ENCODE assay signal across 12 cellular contexts in genomic region chr1:56301791-56302190, GRCh38.
A peak's percentile ranks its signal among the peaks of the same experiment; 100 is the strongest.
DNase-seq lines count a peak whose midpoint lies in the region; TF ChIP-seq lines count a peak whose summit lies in the region.
"Had no signal": no experiment of that assay in that cellular context is flagged by ENCODE, and none has a peak within 500 bp of the region (broad histone marks: within the 10 kb centered on the region; RNA-seq: fewer than 3 reads in every experiment).

No MANE protein-coding gene starts in this region.

- peaks cover 8% of the 10 kb centered on the region for H3K4me1 ChIP-seq in HEK293 (ENCODE audit: control insufficient read depth, insufficient read depth, low read length)
- H3K4me1 ChIP-seq: lower lobe of right lung had no signal

- H3K4me3 ChIP-seq in HEK293 (ENCODE audit: low read depth, low read length), result no peak overlapping the region
- H3K4me3 ChIP-seq: lower lobe of right lung, skin epidermis had no signal

- no peak overlapping the region for H3K27ac ChIP-seq in HEK293 (ENCODE audit: extremely low read depth, low read depth, low read length)
- H3K27ac ChIP-seq: lower lobe of right lung, skin epidermis had no signal

- no peak for TF ChIP-seq CTCF in HEK293 (tag by site-specific recombination; IDR thresholded peaks at IDR 0.05)

- no peaks in the 10 kb centered on the region for H3K36me3 ChIP-seq in HEK293 (ENCODE audit: control insufficient read depth in 2 of 2, insufficient read depth in 1 of 2, low read length in 2 of 2)
- H3K36me3 ChIP-seq: lower lobe of right lung had no signal

- CTCF ChIA-PET in HEK293 (lab: Yijun Ruan, JAX), result no interaction called here

- DNase-seq in A172 (ENCODE audit: low spot score) (peak; percentile 71), amniotic stem cell (lab: John Stamatoyannopoulos, UW) (peak; percentile 27), hepatic stellate cell (ENCODE audit: low spot score) (peak; percentile 61), SKM-1 treated with dmso at 0.1 percent for 144 hours (lab: John Stamatoyannopoulos, UW; ENCODE audit: unreplicated experiment) (no peak), NCI-H524 treated with DMSO at 0.1 percent for 48 hours (lab: John Stamatoyannopoulos, UW) (no peak), DMS153 treated with DMSO at 0.1 percent for 48 hours (lab: John Stamatoyannopoulos, UW; ENCODE audit: unreplicated experiment) (no peak)
- DNase-seq in stimulated activated CD8-positive, alpha-beta memory T cell treated with anti-CD3 and anti-CD28 coated beads, Interleukin-4, amount 100 ng/mL, for 48 hours, result no peak
- DNase-seq: activated CD8-positive, alpha-beta memory T cell treated with anti-CD3 and anti-CD28 coated beads for 24 hours; central memory CD4-positive, alpha-beta T cell; lower lobe of right lung had no signal

- no peaks in the 10 kb centered on the region for H3K9me3 ChIP-seq in HEK293 (ENCODE audit: control insufficient read depth, insufficient read depth, low read depth, low read length)
- H3K9me3 ChIP-seq: lower lobe of right lung had no signal

- POLR2A ChIA-PET in HEK293 (lab: Yijun Ruan, JAX), result no interaction called here

TF ChIP-seq in HEK293, 187 proteins besides CTCF, POLR2A, EP300 and RAD21:
- 0 out of 2 replicates have a peak, but pooled peaks have one; percentile 7 for TF ChIP-seq PRDM1 (tag by site-specific recombination; IDR thresholded peaks at IDR 0.05)
- no peak for TF ChIP-seq GLIS1 (tag by site-specific recombination; IDR thresholded peaks at IDR 0.05)
TF ChIP-seq in HEK293: peak in this region for 1.

Comparison
In these comparisons a context has a peak if more than half of its experiments do, and no peak if none do; other contexts are left out.
1. DNase-seq: peak in A172 (single experiment), amniotic stem cell (single experiment) and hepatic stellate cell (single experiment); none in SKM-1 treated with dmso at 0.1 percent for 144 hours (single experiment), stimulated activated CD8-positive, alpha-beta memory T cell treated with anti-CD3 and anti-CD28 coated beads, Interleukin-4, amount 100 ng/mL, for 48 hours (single experiment), NCI-H524 treated with DMSO at 0.1 percent for 48 hours (single experiment) and DMS153 treated with DMSO at 0.1 percent for 48 hours (single experiment).